Comparison of ENCODE assay signal across 10 cellular contexts in genomic region chrX:17414839-17415238, GRCh38. TPM values are rescaled to one million over a fixed set of nuclear protein-coding genes. Genes with fewer than 3 reads are reported as not detected.
A peak's percentile ranks its signal among the peaks of the same experiment; 100 is the strongest.
DNase-seq lines count a peak whose midpoint lies in the region; ATAC-seq and TF ChIP-seq lines count a peak whose summit lies in the region.
"Had no signal": no experiment of that assay in that cellular context is flagged by ENCODE, and none has a peak within 500 bp of the region (broad histone marks: within the 10 kb centered on the region; RNA-seq: fewer than 3 reads in every experiment).

No MANE protein-coding gene starts in this region.

- no peaks in the 10 kb centered on the region for H3K79me2 ChIP-seq in hepatocyte

- intact Hi-C loops in left lung (cut with DNase I), result no loop called here

- no peaks in the 10 kb centered on the region for H3K9me2 ChIP-seq in hepatocyte (replicated peaks; ENCODE audit: insufficient read depth)

- H3K36me3 ChIP-seq in HUES6 (ENCODE audit: control insufficient read depth, insufficient read depth, low read length) (no peaks in the 10 kb centered on the region), hepatocyte (replicated peaks; ENCODE audit: insufficient read depth, low read depth) (no peaks in the 10 kb centered on the region), left lung (no peaks in the 10 kb centered on the region)

- H3K4me2 ChIP-seq in hepatocyte, result peak overlapping the region; percentile 37
- H3K4me2 ChIP-seq: KMS-11 had no signal

- no peaks in the 10 kb centered on the region; the same call in 1 of the 2 replicates for H3K27me3 ChIP-seq in HUES6 (ENCODE audit: control insufficient read depth, insufficient read depth, low read length)
- no peaks in the 10 kb centered on the region for H3K27me3 ChIP-seq in hepatocyte
- no peaks in the 10 kb centered on the region for H3K27me3 ChIP-seq in left lung

- H3K9ac ChIP-seq in HUES6 (ENCODE audit: low read length), result peak overlapping the region; percentile 43
- H3K9ac ChIP-seq: KMS-11 had no signal

- no peak for TF ChIP-seq CTCF in hepatocyte (IDR thresholded peaks at IDR 0.05; ENCODE audit: poor library complexity)
- TF ChIP-seq CTCF in left lung (IDR thresholded peaks at IDR 0.05), result no peak

- H3K4me1 ChIP-seq in HUES6 (ENCODE audit: control insufficient read depth, insufficient read depth, low read length) (peaks cover 55% of the 10 kb centered on the region), hepatocyte (ENCODE audit: insufficient read depth) (no peaks in the 10 kb centered on the region), left lung (no peaks in the 10 kb centered on the region)

- H2AFZ ChIP-seq in hepatocyte, result no peak overlapping the region

- H3K4me3 ChIP-seq in HUES6 (ENCODE audit: low read depth, low read length) (peak overlapping the region; percentile 52), hepatocyte (no peak overlapping the region), left lung (no peak overlapping the region)

- peak overlapping the region; percentile 26 to 45 for H3K4me3 Mint-ChIP-seq in stimulated activated naive CD8-positive, alpha-beta T cell treated with anti-CD3 and anti-CD28 coated beads, Interleukin-15, amount 100 ng/mL, for 72 hours

- peak overlapping the region in 1 of 2 donors; percentile 57 for H3K27ac Mint-ChIP-seq in stimulated activated naive CD8-positive, alpha-beta T cell treated with anti-CD3 and anti-CD28 coated beads, Interleukin-15, amount 100 ng/mL, for 72 hours

- peak; percentile 76 for ATAC-seq in stimulated activated naive CD8-positive, alpha-beta T cell treated with anti-CD3 and anti-CD28 coated beads, Interleukin-15, amount 100 ng/mL, for 72 hours
- no peak for ATAC-seq in left lung
- no peak for ATAC-seq in GM18907 (IDR thresholded peaks at IDR 0.05; ENCODE audit: unreplicated experiment)

- H3K4me1 Mint-ChIP-seq in stimulated activated naive CD8-positive, alpha-beta T cell treated with anti-CD3 and anti-CD28 coated beads, Interleukin-15, amount 100 ng/mL, for 72 hours, result peaks cover 48% of the 10 kb centered on the region

- peaks cover 30% of the 10 kb centered on the region for H3K27me3 Mint-ChIP-seq in stimulated activated naive CD8-positive, alpha-beta T cell treated with anti-CD3 and anti-CD28 coated beads, Interleukin-15, amount 100 ng/mL, for 72 hours

- WGBS in hepatocyte (ENCODE audit: low lambda C conversion rate, missing lambda C conversion rate), result 42% methylated on average over 6 of the region's 6 CpGs

- H3K9me3 ChIP-seq in HUES6 (ENCODE audit: control insufficient read depth, insufficient read depth, low read depth, low read length), result no peaks in the 10 kb centered on the region
- H3K9me3 ChIP-seq in hepatocyte (ENCODE audit: low read depth), result no peaks in the 10 kb centered on the region
- no peaks in the 10 kb centered on the region for H3K9me3 ChIP-seq in left lung

- no peaks in the 10 kb centered on the region for H3K9me3 Mint-ChIP-seq in stimulated activated naive CD8-positive, alpha-beta T cell treated with anti-CD3 and anti-CD28 coated beads, Interleukin-15, amount 100 ng/mL, for 72 hours

- H4K20me1 ChIP-seq in hepatocyte (ENCODE audit: insufficient read depth, poor library complexity, severe bottlenecking), result no peaks in the 10 kb centered on the region

- peak overlapping the region; percentile 20; the same call in 1 of the 2 replicates for H3K27ac ChIP-seq in HUES6 (ENCODE audit: low read depth, low read length)
- H3K27ac ChIP-seq in hepatocyte, result no peak overlapping the region
- H3K27ac ChIP-seq in left lung, result no peak overlapping the region
- H3K27ac ChIP-seq: KMS-11 had no signal

- peak; percentile 57 for DNase-seq in astrocyte of the hippocampus (ENCODE audit: low read depth, low spot score)
- DNase-seq in hepatocyte (ENCODE audit: low spot score), result peak; percentile 40
- DNase-seq in stimulated activated naive CD8-positive, alpha-beta T cell treated with anti-CD3 and anti-CD28 coated beads, Interleukin-15, amount 100 ng/mL, for 72 hours, result peak in 1 of 2 donors; percentile 23
- DNase-seq in left lung, result no peak
- DNase-seq in stimulated activated naive CD4-positive, alpha-beta T cell treated with Interleukin-2 at 50 U/mL for 16 hours (lab: John Stamatoyannopoulos, UW), result no peak
- DNase-seq: activated T-cell treated with anti-CD3 and anti-CD28 coated beads, Interleukin-2, amount 50 U/mL, for 1 hour; DMS153 had no signal

RNA-seq across cellular contexts. Expression of gene NHS, which starts 39.8 kb away (rescaled TPM):
- total RNA-seq in hepatocyte, result 2.7 and 3.1 TPM in 2 replicates
- polyA plus RNA-seq in hepatocyte, result 0.35 and 1.2 TPM in 2 replicates
- 1 to 10 TPM; 1.4 to 2.0 TPM for total RNA-seq in left lung

Comparison
In these comparisons a context has a peak if more than half of its experiments do, and no peak if none do; other contexts are left out.
1. DNase-seq: peak in astrocyte of the hippocampus (single experiment) and hepatocyte (single experiment); none in left lung (0 of 2) and stimulated activated naive CD4-positive, alpha-beta T cell treated with Interleukin-2 at 50 U/mL for 16 hours (single experiment).